Comparison of ENCODE assay signal across 1 cellular context in genomic region chr17:27430882-27431491, GRCh38.
TF ChIP-seq lines count a peak whose summit lies in the region.

No MANE protein-coding gene starts in this region.

TF ChIP-seq in HCT116, 20 proteins besides CTCF, POLR2A, EP300 and RAD21 (continued from another document):
- TF ChIP-seq, protein P1, sequence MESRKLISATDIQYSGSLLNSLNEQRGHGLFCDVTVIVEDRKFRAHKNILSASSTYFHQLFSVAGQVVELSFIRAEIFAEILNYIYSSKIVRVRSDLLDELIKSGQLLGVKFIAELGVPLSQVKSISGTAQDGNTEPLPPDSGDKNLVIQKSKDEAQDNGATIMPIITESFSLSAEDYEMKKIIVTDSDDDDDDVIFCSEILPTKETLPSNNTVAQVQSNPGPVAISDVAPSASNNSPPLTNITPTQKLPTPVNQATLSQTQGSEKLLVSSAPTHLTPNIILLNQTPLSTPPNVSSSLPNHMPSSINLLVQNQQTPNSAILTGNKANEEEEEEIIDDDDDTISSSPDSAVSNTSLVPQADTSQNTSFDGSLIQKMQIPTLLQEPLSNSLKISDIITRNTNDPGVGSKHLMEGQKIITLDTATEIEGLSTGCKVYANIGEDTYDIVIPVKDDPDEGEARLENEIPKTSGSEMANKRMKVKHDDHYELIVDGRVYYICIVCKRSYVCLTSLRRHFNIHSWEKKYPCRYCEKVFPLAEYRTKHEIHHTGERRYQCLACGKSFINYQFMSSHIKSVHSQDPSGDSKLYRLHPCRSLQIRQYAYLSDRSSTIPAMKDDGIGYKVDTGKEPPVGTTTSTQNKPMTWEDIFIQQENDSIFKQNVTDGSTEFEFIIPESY (IDR thresholded peaks at IDR 0.05; ENCODE audit: extremely low read depth, insufficient replicate concordance, low read length) = no peak
- TF ChIP-seq MAX (IDR thresholded peaks at IDR 0.05) (no peak), YY1 (IDR thresholded peaks at IDR 0.05; ENCODE audit: extremely low read depth, insufficient replicate concordance, low read depth, low read length) (no peak), POLR2AphosphoS5 (IDR thresholded peaks at IDR 0.05; ENCODE audit: low read depth, low read length) (no peak), TCF7L2 (IDR thresholded peaks at IDR 0.05; ENCODE audit: borderline replicate concordance, extremely low read depth, insufficient read depth, insufficient read length) (no peak), FOSL1 (IDR thresholded peaks at IDR 0.05; ENCODE audit: low read depth) (no peak), REST (IDR thresholded peaks at IDR 0.05; ENCODE audit: low read depth) (no peak)
